8 cellular contexts compared by ENCODE assay signal in genomic region chr10:92848441-92849233, GRCh38. TPM values are rescaled to one million over a fixed set of nuclear protein-coding genes. Genes with fewer than 3 reads are reported as not detected.
DNase-seq lines count a peak whose midpoint lies in the region; ATAC-seq lines count a peak whose summit lies in the region.

Gene EXOC6 (plus strand): TSS chr10:92848520. CDS start chr10:92848534, 14 bp downstream.

- POLR2A ChIA-PET in activated CD4-positive, alpha-beta T cell treated with anti-CD3 and anti-CD28 coated beads, Interleukin-2, amount 10 ng/mL, durations not matched to agents 7 days and 5 days (lab: Charles Lee), result no interaction called here

- CTCF ChIA-PET in activated CD4-positive, alpha-beta T cell treated with anti-CD3 and anti-CD28 coated beads, Interleukin-2, amount 10 ng/mL, durations not matched to agents 7 days and 5 days (lab: Charles Lee), result interaction anchor here (0.6 to 2.1 kb wide), 8 partner anchors 10 to 227 kb away, joined by 3 to 20 read pairs (median 4); no protein-coding TSS in a partner anchor

- DNase-seq in Ammon's horn (ENCODE audit: low spot score), result peak; percentile 85
- DNase-seq in NCI-H510A (lab: John Stamatoyannopoulos, UW), result peak; percentile 80
- DNase-seq in activated CD4-positive, alpha-beta T cell treated with anti-CD3 and anti-CD28 coated beads, Interleukin-2, amount 10 ng/mL, durations not matched to agents 7 days and 5 days, result peak; percentile 87
- DNase-seq in cortex of kidney (lab: John Stamatoyannopoulos, UW), result peak; percentile 13
- DNase-seq in left lobe of liver (ENCODE audit: low spot score), result peak; percentile 86
- DNase-seq in stimulated activated CD4-positive, alpha-beta T cell treated with anti-CD3 and anti-CD28 coated beads, Interleukin-2, amount 100 ng/mL, for 24 hours, result peak; percentile 82 to 83

- H3K9me3 Mint-ChIP-seq in activated CD4-positive, alpha-beta T cell treated with anti-CD3 and anti-CD28 coated beads, Interleukin-2, amount 10 ng/mL, durations not matched to agents 7 days and 5 days, result no peaks in the 10 kb centered on the region

- peak within 1 kb of the TSS; percentile 93 for H3K27ac Mint-ChIP-seq in activated CD4-positive, alpha-beta T cell treated with anti-CD3 and anti-CD28 coated beads, Interleukin-2, amount 10 ng/mL, durations not matched to agents 7 days and 5 days

- peaks cover 15% of the 10 kb centered on the region for H3K36me3 Mint-ChIP-seq in activated CD4-positive, alpha-beta T cell treated with anti-CD3 and anti-CD28 coated beads, Interleukin-2, amount 10 ng/mL, durations not matched to agents 7 days and 5 days (ENCODE audit: low read depth)

- H3K4me3 Mint-ChIP-seq in activated CD4-positive, alpha-beta T cell treated with anti-CD3 and anti-CD28 coated beads, Interleukin-2, amount 10 ng/mL, durations not matched to agents 7 days and 5 days, result peak within 1 kb of the TSS; percentile 85

- peaks cover 38% of the 10 kb centered on the region for H3K4me1 Mint-ChIP-seq in activated CD4-positive, alpha-beta T cell treated with anti-CD3 and anti-CD28 coated beads, Interleukin-2, amount 10 ng/mL, durations not matched to agents 7 days and 5 days

- peak; percentile 83 for ATAC-seq in GM18907 (IDR thresholded peaks at IDR 0.05; ENCODE audit: unreplicated experiment)
- peak; percentile 73 for ATAC-seq in HG03139 (IDR thresholded peaks at IDR 0.05; ENCODE audit: unreplicated experiment)
- peak; percentile 95 for ATAC-seq in left lobe of liver

- H3K27me3 Mint-ChIP-seq in activated CD4-positive, alpha-beta T cell treated with anti-CD3 and anti-CD28 coated beads, Interleukin-2, amount 10 ng/mL, durations not matched to agents 7 days and 5 days, result no peaks in the 10 kb centered on the region

RNA-seq across cellular contexts. Expression of gene EXOC6, which starts in this region (rescaled TPM):
- total RNA-seq in activated CD4-positive, alpha-beta T cell treated with anti-CD3 and anti-CD28 coated beads, Interleukin-2, amount 10 ng/mL, durations not matched to agents 7 days and 5 days, result 10 to 100 TPM; 11.8 to 13.6 TPM
- total RNA-seq in left lobe of liver, result 4.9 TPM

Comparison
In these comparisons a context has a peak if more than half of its experiments do, and no peak if none do; other contexts are left out.
1. Peak in every context shown above with its lines: DNase-seq and ATAC-seq.
2. DNase-seq: peak in every context shown above with its lines; median percentile 87 in activated CD4-positive, alpha-beta T cell treated with anti-CD3 and anti-CD28 coated beads, Interleukin-2, amount 10 ng/mL, durations not matched to agents 7 days and 5 days; 86 in left lobe of liver; 85 in Ammon's horn; 82 in stimulated activated CD4-positive, alpha-beta T cell treated with anti-CD3 and anti-CD28 coated beads, Interleukin-2, amount 100 ng/mL, for 24 hours; 80 in NCI-H510A; 13 in cortex of kidney.